In the genomic region with DNA sequence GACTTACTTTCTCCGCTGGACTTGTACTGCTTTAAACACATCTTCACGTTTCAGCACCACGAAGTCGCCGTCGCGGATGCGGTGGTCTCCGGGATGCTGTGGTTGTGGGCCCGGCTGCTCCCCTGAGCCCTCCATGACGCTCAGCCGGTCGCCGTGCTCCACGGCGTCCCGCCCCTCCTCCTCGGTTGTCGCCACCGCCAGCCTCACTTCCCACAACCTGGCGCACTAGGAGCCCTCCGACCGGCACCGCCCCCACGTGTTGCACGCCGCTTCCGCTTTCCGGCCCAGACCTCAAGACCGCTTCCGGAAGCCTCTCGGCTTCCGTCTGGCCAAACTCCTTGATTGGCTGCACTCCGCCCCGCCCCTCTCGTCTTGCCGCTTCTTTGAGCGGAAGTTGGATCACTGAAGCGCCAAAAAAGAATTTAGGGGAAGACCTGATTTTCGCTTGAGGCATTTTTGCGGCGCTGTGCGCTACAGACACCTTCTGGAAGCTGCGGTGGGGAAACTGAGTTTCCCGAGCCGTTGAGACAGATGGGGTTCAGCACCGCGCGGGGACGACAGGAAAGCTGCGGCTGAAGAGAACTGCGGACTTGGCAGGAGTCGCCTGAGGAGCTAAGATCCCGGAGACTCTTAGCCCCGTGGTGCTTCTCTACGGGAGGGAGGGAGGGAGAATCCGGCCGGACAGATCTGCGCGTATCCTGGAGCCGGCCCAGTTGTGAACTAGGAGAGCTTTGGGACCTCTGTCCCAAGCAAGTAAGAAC, we compare ENCODE assay signal across 1 cellular context.
TF ChIP-seq lines count a peak whose summit lies in the region.

A gene (plus strand): TSS at position 382 of the 761 bp plus-strand sequence. CDS start 1,364 bp downstream, outside the sequence.
A gene with protein sequence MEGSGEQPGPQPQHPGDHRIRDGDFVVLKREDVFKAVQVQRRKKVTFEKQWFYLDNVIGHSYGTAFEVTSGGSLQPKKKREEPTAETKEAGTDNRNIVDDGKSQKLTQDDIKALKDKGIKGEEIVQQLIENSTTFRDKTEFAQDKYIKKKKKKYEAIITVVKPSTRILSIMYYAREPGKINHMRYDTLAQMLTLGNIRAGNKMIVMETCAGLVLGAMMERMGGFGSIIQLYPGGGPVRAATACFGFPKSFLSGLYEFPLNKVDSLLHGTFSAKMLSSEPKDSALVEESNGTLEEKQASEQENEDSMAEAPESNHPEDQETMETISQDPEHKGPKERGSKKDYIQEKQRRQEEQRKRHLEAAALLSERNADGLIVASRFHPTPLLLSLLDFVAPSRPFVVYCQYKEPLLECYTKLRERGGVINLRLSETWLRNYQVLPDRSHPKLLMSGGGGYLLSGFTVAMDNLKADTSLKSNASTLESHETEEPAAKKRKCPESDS (minus strand): TSS at position 263 of the 761 bp plus-strand sequence. CDS start 128 bp downstream, at position 135.

TF ChIP-seq in K562, 482 proteins besides CTCF, POLR2A, EP300 and RAD21 (continued from another document and continues in another):
- TF ChIP-seq ZNF445 (CRISPR knock-in tag; IDR thresholded peaks at IDR 0.05; ENCODE audit: low read depth), result no peak
- no peak for TF ChIP-seq XRCC4 (IDR thresholded peaks at IDR 0.05; ENCODE audit: extremely low read depth, insufficient read depth, insufficient read length)
- TF ChIP-seq HMGN3 (IDR thresholded peaks at IDR 0.05; ENCODE audit: borderline replicate concordance, extremely low read depth, insufficient read length, low read depth, low read length), result peak; percentile 29
- no peak for TF ChIP-seq HNRNPL (IDR thresholded peaks at IDR 0.05; ENCODE audit: low read depth, low read length)
- no peak for TF ChIP-seq ZFP1 (CRISPR knock-in tag; IDR thresholded peaks at IDR 0.05)
- peak; percentile 96 for TF ChIP-seq MXI1 (IDR thresholded peaks at IDR 0.05; ENCODE audit: low read depth, low read length)
- TF ChIP-seq SREBF1 (IDR thresholded peaks at IDR 0.05; ENCODE audit: borderline replicate concordance, low read depth, low read length), result no peak
- peak; percentile 80 for TF ChIP-seq SIN3B (IDR thresholded peaks at IDR 0.05; ENCODE audit: low read depth)
- 0 out of 2 replicates have a peak, but pooled peaks have one; percentile 66 for TF ChIP-seq TGIF2 (CRISPR knock-in tag; IDR thresholded peaks at IDR 0.05)
- TF ChIP-seq HSF4 (CRISPR knock-in tag; IDR thresholded peaks at IDR 0.05; ENCODE audit: borderline replicate concordance), result no peak
- TF ChIP-seq, protein P1, sequence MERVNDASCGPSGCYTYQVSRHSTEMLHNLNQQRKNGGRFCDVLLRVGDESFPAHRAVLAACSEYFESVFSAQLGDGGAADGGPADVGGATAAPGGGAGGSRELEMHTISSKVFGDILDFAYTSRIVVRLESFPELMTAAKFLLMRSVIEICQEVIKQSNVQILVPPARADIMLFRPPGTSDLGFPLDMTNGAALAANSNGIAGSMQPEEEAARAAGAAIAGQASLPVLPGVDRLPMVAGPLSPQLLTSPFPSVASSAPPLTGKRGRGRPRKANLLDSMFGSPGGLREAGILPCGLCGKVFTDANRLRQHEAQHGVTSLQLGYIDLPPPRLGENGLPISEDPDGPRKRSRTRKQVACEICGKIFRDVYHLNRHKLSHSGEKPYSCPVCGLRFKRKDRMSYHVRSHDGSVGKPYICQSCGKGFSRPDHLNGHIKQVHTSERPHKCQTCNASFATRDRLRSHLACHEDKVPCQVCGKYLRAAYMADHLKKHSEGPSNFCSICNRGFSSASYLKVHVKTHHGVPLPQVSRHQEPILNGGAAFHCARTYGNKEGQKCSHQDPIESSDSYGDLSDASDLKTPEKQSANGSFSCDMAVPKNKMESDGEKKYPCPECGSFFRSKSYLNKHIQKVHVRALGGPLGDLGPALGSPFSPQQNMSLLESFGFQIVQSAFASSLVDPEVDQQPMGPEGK (CRISPR knock-in tag; IDR thresholded peaks at IDR 0.05; ENCODE audit: borderline replicate concordance), result no peak
- TF ChIP-seq, protein P2, sequence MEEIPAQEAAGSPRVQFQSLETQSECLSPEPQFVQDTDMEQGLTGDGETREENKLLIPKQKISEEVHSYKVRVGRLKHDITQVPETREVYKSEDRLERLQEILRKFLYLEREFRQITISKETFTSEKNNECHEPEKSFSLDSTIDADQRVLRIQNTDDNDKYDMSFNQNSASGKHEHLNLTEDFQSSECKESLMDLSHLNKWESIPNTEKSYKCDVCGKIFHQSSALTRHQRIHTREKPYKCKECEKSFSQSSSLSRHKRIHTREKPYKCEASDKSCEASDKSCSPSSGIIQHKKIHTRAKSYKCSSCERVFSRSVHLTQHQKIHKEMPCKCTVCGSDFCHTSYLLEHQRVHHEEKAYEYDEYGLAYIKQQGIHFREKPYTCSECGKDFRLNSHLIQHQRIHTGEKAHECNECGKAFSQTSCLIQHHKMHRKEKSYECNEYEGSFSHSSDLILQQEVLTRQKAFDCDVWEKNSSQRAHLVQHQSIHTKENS (CRISPR knock-in tag; IDR thresholded peaks at IDR 0.05), result no peak
- TF ChIP-seq, protein P3, sequence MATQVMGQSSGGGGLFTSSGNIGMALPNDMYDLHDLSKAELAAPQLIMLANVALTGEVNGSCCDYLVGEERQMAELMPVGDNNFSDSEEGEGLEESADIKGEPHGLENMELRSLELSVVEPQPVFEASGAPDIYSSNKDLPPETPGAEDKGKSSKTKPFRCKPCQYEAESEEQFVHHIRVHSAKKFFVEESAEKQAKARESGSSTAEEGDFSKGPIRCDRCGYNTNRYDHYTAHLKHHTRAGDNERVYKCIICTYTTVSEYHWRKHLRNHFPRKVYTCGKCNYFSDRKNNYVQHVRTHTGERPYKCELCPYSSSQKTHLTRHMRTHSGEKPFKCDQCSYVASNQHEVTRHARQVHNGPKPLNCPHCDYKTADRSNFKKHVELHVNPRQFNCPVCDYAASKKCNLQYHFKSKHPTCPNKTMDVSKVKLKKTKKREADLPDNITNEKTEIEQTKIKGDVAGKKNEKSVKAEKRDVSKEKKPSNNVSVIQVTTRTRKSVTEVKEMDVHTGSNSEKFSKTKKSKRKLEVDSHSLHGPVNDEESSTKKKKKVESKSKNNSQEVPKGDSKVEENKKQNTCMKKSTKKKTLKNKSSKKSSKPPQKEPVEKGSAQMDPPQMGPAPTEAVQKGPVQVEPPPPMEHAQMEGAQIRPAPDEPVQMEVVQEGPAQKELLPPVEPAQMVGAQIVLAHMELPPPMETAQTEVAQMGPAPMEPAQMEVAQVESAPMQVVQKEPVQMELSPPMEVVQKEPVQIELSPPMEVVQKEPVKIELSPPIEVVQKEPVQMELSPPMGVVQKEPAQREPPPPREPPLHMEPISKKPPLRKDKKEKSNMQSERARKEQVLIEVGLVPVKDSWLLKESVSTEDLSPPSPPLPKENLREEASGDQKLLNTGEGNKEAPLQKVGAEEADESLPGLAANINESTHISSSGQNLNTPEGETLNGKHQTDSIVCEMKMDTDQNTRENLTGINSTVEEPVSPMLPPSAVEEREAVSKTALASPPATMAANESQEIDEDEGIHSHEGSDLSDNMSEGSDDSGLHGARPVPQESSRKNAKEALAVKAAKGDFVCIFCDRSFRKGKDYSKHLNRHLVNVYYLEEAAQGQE (CRISPR knock-in tag; IDR thresholded peaks at IDR 0.05; ENCODE audit: low read depth), result 0 out of 2 replicates have a peak, but pooled peaks have one; percentile 24
- TF ChIP-seq ELF1 (tag; IDR thresholded peaks at IDR 0.05), result peak; percentile 93
- TF ChIP-seq, protein P4, sequence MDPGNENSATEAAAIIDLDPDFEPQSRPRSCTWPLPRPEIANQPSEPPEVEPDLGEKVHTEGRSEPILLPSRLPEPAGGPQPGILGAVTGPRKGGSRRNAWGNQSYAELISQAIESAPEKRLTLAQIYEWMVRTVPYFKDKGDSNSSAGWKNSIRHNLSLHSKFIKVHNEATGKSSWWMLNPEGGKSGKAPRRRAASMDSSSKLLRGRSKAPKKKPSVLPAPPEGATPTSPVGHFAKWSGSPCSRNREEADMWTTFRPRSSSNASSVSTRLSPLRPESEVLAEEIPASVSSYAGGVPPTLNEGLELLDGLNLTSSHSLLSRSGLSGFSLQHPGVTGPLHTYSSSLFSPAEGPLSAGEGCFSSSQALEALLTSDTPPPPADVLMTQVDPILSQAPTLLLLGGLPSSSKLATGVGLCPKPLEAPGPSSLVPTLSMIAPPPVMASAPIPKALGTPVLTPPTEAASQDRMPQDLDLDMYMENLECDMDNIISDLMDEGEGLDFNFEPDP (CRISPR knock-in tag; IDR thresholded peaks at IDR 0.05), result no peak
- no peak for TF ChIP-seq MECOM (CRISPR knock-in tag; IDR thresholded peaks at IDR 0.05)
- no peak for TF ChIP-seq RBM25 (IDR thresholded peaks at IDR 0.05; ENCODE audit: low read depth, low read length, severe bottlenecking)
- TF ChIP-seq LEF1 (IDR thresholded peaks at IDR 0.05), result no peak
- TF ChIP-seq, protein P5, sequence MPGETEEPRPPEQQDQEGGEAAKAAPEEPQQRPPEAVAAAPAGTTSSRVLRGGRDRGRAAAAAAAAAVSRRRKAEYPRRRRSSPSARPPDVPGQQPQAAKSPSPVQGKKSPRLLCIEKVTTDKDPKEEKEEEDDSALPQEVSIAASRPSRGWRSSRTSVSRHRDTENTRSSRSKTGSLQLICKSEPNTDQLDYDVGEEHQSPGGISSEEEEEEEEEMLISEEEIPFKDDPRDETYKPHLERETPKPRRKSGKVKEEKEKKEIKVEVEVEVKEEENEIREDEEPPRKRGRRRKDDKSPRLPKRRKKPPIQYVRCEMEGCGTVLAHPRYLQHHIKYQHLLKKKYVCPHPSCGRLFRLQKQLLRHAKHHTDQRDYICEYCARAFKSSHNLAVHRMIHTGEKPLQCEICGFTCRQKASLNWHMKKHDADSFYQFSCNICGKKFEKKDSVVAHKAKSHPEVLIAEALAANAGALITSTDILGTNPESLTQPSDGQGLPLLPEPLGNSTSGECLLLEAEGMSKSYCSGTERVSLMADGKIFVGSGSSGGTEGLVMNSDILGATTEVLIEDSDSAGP (CRISPR knock-in tag; IDR thresholded peaks at IDR 0.05), result no peak
- TF ChIP-seq TARDBP (IDR thresholded peaks at IDR 0.05), result no peak
- no peak for TF ChIP-seq BHLHE40 (IDR thresholded peaks at IDR 0.05; ENCODE audit: low read length)
- 0 out of 2 replicates have a peak, but pooled peaks have one; percentile 25 for TF ChIP-seq ESRRA (IDR thresholded peaks at IDR 0.05; ENCODE audit: borderline replicate concordance, low read depth)
- TF ChIP-seq STAG1 (CRISPR knock-in tag; IDR thresholded peaks at IDR 0.05; ENCODE audit: borderline replicate concordance), result no peak
- peak; percentile 78 for TF ChIP-seq KDM5B (IDR thresholded peaks at IDR 0.05; ENCODE audit: insufficient replicate concordance, low read depth, low read length)
- TF ChIP-seq EWSR1 (IDR thresholded peaks at IDR 0.05; ENCODE audit: borderline replicate concordance, low read depth, partially characterized antibody), result no peak
- TF ChIP-seq, protein P6, sequence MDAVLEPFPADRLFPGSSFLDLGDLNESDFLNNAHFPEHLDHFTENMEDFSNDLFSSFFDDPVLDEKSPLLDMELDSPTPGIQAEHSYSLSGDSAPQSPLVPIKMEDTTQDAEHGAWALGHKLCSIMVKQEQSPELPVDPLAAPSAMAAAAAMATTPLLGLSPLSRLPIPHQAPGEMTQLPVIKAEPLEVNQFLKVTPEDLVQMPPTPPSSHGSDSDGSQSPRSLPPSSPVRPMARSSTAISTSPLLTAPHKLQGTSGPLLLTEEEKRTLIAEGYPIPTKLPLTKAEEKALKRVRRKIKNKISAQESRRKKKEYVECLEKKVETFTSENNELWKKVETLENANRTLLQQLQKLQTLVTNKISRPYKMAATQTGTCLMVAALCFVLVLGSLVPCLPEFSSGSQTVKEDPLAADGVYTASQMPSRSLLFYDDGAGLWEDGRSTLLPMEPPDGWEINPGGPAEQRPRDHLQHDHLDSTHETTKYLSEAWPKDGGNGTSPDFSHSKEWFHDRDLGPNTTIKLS (IDR thresholded peaks at IDR 0.05; ENCODE audit: borderline replicate concordance, low read depth), result peak; percentile 27; the same call in 1 of the 2 replicates
- TF ChIP-seq MBD2 (IDR thresholded peaks at IDR 0.05; ENCODE audit: borderline replicate concordance, low read depth), result no peak
- TF ChIP-seq, protein P7, sequence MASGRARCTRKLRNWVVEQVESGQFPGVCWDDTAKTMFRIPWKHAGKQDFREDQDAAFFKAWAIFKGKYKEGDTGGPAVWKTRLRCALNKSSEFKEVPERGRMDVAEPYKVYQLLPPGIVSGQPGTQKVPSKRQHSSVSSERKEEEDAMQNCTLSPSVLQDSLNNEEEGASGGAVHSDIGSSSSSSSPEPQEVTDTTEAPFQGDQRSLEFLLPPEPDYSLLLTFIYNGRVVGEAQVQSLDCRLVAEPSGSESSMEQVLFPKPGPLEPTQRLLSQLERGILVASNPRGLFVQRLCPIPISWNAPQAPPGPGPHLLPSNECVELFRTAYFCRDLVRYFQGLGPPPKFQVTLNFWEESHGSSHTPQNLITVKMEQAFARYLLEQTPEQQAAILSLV (tag; IDR thresholded peaks at IDR 0.05), result no peak
- peak; percentile 75; the same call in 1 of the 2 replicates for TF ChIP-seq FOXP1 (CRISPR knock-in tag; IDR thresholded peaks at IDR 0.05)
- peak; percentile 74; the same call in 1 of the 2 replicates for TF ChIP-seq POLR2AphosphoS5 (IDR thresholded peaks at IDR 0.05; ENCODE audit: control insufficient read depth, insufficient read depth, low read depth, low read length)
- TF ChIP-seq ZNF76 (CRISPR knock-in tag; IDR thresholded peaks at IDR 0.05; ENCODE audit: borderline replicate concordance), result no peak
- no peak for TF ChIP-seq XRCC3 (IDR thresholded peaks at IDR 0.05)
- TF ChIP-seq, protein P8, sequence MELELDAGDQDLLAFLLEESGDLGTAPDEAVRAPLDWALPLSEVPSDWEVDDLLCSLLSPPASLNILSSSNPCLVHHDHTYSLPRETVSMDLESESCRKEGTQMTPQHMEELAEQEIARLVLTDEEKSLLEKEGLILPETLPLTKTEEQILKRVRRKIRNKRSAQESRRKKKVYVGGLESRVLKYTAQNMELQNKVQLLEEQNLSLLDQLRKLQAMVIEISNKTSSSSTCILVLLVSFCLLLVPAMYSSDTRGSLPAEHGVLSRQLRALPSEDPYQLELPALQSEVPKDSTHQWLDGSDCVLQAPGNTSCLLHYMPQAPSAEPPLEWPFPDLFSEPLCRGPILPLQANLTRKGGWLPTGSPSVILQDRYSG (tag; conservative IDR thresholded peaks at IDR 0.05; ENCODE audit: low read depth), result no peak
- no peak for TF ChIP-seq CHD4 (IDR thresholded peaks at IDR 0.05; ENCODE audit: insufficient read depth, insufficient replicate concordance, low read depth, low read length, poor library complexity, severe bottlenecking)
- no peak for TF ChIP-seq ZNF239 (CRISPR knock-in tag; IDR thresholded peaks at IDR 0.05)
- TF ChIP-seq L3MBTL2 (IDR thresholded peaks at IDR 0.05), result peak; percentile 80
- no peak for TF ChIP-seq HMG20B (CRISPR knock-in tag; IDR thresholded peaks at IDR 0.05)
- TF ChIP-seq C11orf30 (IDR thresholded peaks at IDR 0.05; ENCODE audit: low read depth), result peak; percentile 90
- TF ChIP-seq CREB1 (IDR thresholded peaks at IDR 0.05), result peak; percentile 56; the same call in 1 of the 2 replicates
- peak; percentile 79 for TF ChIP-seq CREB1 (CRISPR knock-in tag; IDR thresholded peaks at IDR 0.05)
